15 cellular contexts compared by ENCODE assay signal in genomic region chr1:84653130-84653680, GRCh38. TPM values are rescaled to one million over a fixed set of nuclear protein-coding genes. Genes with fewer than 3 reads are reported as not detected.
A peak's percentile ranks its signal among the peaks of the same experiment; 100 is the strongest.
DNase-seq lines count a peak whose midpoint lies in the region; ATAC-seq and TF ChIP-seq lines count a peak whose summit lies in the region.
"Had no signal": no experiment of that assay in that cellular context is flagged by ENCODE, and none has a peak within 500 bp of the region (broad histone marks: within the 10 kb centered on the region; RNA-seq: fewer than 3 reads in every experiment).

No MANE protein-coding gene starts in this region.

- H3K36me3 ChIP-seq in fibroblast of lung (ENCODE audit: control insufficient read depth, insufficient read depth, low read length), result peaks cover 4% of the 10 kb centered on the region
- H3K36me3 ChIP-seq: adrenal gland, BE2C had no signal

- H3K9ac ChIP-seq in fibroblast of lung (ENCODE audit: insufficient read depth, low read length), result no peak overlapping the region

- CTCF ChIA-PET in AG04449 (lab: Yijun Ruan, JAX), result no interaction called here

- H3K27ac ChIP-seq in fibroblast of lung (ENCODE audit: insufficient read depth, low read length), result no peak overlapping the region
- H3K27ac ChIP-seq: adrenal gland had no signal

- no peak for DNase-seq in AG04449 (ENCODE audit: low read depth, low spot score)
- DNase-seq in OCI-M1 (lab: John Stamatoyannopoulos, UW), result peak; percentile 11
- DNase-seq in fibroblast of lung (ENCODE audit: low read depth in 2 of 2), result peak; percentile 30 to 52
- no peak for DNase-seq in effector CD8-positive, alpha-beta T cell (lab: John Stamatoyannopoulos, UW)
- DNase-seq in NCI-H748 treated with DMSO at 0.1 percent for 48 hours (lab: John Stamatoyannopoulos, UW), result no peak
- DNase-seq: activated CD4-positive, alpha-beta T cell treated with anti-CD3 and anti-CD28 coated beads for 4 hours; activated T-cell treated with anti-CD3 and anti-CD28 coated beads, Interleukin-2, amount 50 U/mL, for 48 hours; adrenal gland; BE2C; dermis blood vessel endothelial cell; stimulated activated CD4-positive, alpha-beta T cell treated with anti-CD3 and anti-CD28 coated beads, Interleukin-4, amount 100 ng/mL, for 24 hours; stimulated activated naive B cell treated with anti-CD40 and anti-IgM and Interleukin-4, amounts not matched to agents 10 μg/mL and 1 μg/mL and 100 μg/mL, for 72 hours had no signal

- H3K4me3 ChIP-seq in AG04449 (ENCODE audit: low read depth, low read length), result no peak overlapping the region
- H3K4me3 ChIP-seq in fibroblast of lung (replicated peaks in 1 of 4; ENCODE audit: control extremely low read depth in 1 of 4, insufficient read depth in 1 of 4, low read depth in 3 of 4, low read length in 4 of 4), result no peak overlapping the region
- H3K4me3 ChIP-seq: adrenal gland had no signal

- H4K20me1 ChIP-seq in fibroblast of lung (ENCODE audit: control insufficient read depth, extremely low read depth, insufficient read depth, low read length), result no peaks in the 10 kb centered on the region

- H3K4me1 ChIP-seq in fibroblast of lung (ENCODE audit: control insufficient read depth, extremely low read depth, insufficient read depth, low read length), result no peaks in the 10 kb centered on the region
- H3K4me1 ChIP-seq: adrenal gland, BE2C had no signal

- H2AFZ ChIP-seq in fibroblast of lung (ENCODE audit: low read length), result no peak overlapping the region

- POLR2A ChIA-PET in AG04449 (lab: Yijun Ruan, JAX), result no interaction called here

- H3K79me2 ChIP-seq in fibroblast of lung (ENCODE audit: control insufficient read depth, insufficient read depth, low read length), result no peaks in the 10 kb centered on the region

- ATAC-seq in GM18909 (IDR thresholded peaks at IDR 0.05; ENCODE audit: poor library complexity, unreplicated experiment), result peak; percentile 61
- no peak for ATAC-seq in HG02759 (IDR thresholded peaks at IDR 0.05; ENCODE audit: unreplicated experiment)
- ATAC-seq in HG03565 (IDR thresholded peaks at IDR 0.05; ENCODE audit: unreplicated experiment), result no peak
- ATAC-seq: stimulated activated naive B cell treated with anti-CD40 and anti-IgM and Interleukin-4, amounts not matched to agents 10 μg/mL and 1 μg/mL and 100 μg/mL, for 72 hours had no signal

- TF ChIP-seq CTCF in AG04449 (IDR thresholded peaks at IDR 0.05; ENCODE audit: insufficient read depth, low read length, missing control alignments) (peak; percentile 4), fibroblast of lung (conservative IDR thresholded peaks at IDR 0.05 in 1 of 2, IDR thresholded peaks at IDR 0.05 in 1 of 2; ENCODE audit: low read depth in 1 of 2, low read length in 2 of 2) (peak in 1 of 2 donors; percentile 8)

- H3K4me2 ChIP-seq in fibroblast of lung (ENCODE audit: extremely low read depth, insufficient read depth, low read length), result no peak overlapping the region

- no peaks in the 10 kb centered on the region for H3K27me3 ChIP-seq in fibroblast of lung (ENCODE audit: control insufficient read depth, insufficient read depth, low read length)
- H3K27me3 ChIP-seq: adrenal gland, BE2C had no signal

- H3K9me3 ChIP-seq in fibroblast of lung (ENCODE audit: control insufficient read depth, insufficient read depth, low read depth, low read length), result no peaks in the 10 kb centered on the region
- H3K9me3 ChIP-seq: adrenal gland, BE2C had no signal

RNA-seq across cellular contexts. Expression of gene SSX2IP, which starts 37.1 kb away (rescaled TPM):
- 23.1 and 41.5 TPM in 2 replicates for total RNA-seq in fibroblast of lung
- 13.8 and 35.8 TPM in 2 replicates for polyA plus RNA-seq in fibroblast of lung
- polyA plus RNA-seq in fibroblast of lung (2012), result 14.8 and 42.8 TPM in 2 replicates
- 1.6 and 3.1 TPM in 2 replicates for polyA minus RNA-seq in fibroblast of lung (ENCODE audit: low replicate concordance)

Comparison
In these comparisons a context has a peak if more than half of its experiments do, and no peak if none do; other contexts are left out.
1. DNase-seq: peak in OCI-M1 (single experiment) and fibroblast of lung (2 of 2); none in AG04449 (single experiment), effector CD8-positive, alpha-beta T cell (single experiment) and NCI-H748 treated with DMSO at 0.1 percent for 48 hours (single experiment).